ENCODE assay signal across 18 cellular contexts in the genomic region with DNA sequence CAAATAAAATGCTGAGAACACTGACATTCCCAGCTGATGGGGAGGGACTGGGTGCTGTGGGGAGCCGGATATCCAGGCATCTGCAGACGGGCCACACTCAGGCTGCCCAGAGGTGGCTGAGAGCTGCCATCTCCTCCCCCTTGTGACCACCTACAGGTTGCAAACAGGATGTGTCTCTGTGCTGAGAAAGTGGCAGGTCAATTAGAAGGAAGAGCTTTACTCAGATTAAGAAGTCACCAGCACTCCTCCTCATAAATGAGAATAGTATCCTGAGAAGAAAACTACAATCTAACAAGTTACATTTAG.
DNase-seq lines count a peak whose midpoint lies in the region; ATAC-seq, FAIRE-seq and TF ChIP-seq lines count a peak whose summit lies in the region.
"Had no signal": no experiment of that assay in that cellular context is flagged by ENCODE, and none has a peak within 500 bp of the region (broad histone marks: within the 10 kb centered on the region; RNA-seq: fewer than 3 reads in every experiment).

No MANE protein-coding gene starts in this region.

- FAIRE-seq in GM12891 (lab: Jason Lieb, UNC): peak; percentile 23
- FAIRE-seq in endothelial cell of umbilical vein (lab: Jason Lieb, UNC): peak; percentile 15
- FAIRE-seq: H54 had no signal

- H2AFZ ChIP-seq in endothelial cell of umbilical vein (ENCODE audit: low read depth, low read length) (no peak overlapping the region), neural progenitor cell (replicated peaks) (no peak overlapping the region)
- H2AFZ ChIP-seq: parathyroid adenoma had no signal

- no peak for DNase-seq in GM12891 (ENCODE audit: insufficient read length, low spot score)
- DNase-seq in NCI-H69 (lab: John Stamatoyannopoulos, UW): peak; percentile 53
- DNase-seq in endothelial cell of umbilical vein (ENCODE audit: low read depth, low spot score): no peak
- peak; percentile 38 for DNase-seq in neural progenitor cell (ENCODE audit: low spot score)
- no peak for DNase-seq in foreskin keratinocyte
- no peak for DNase-seq in effector memory CD8-positive, alpha-beta T cell
- DNase-seq: activated naive CD4-positive, alpha-beta T cell treated with anti-CD3 and anti-CD28 coated beads, Interleukin-2, amount 50 U/mL, for 16 hours; left lung had no signal

- no peak for ATAC-seq in foreskin keratinocyte
- no peak for ATAC-seq in effector memory CD8-positive, alpha-beta T cell (replicated peaks)
- no peak for ATAC-seq in GM18517 (IDR thresholded peaks at IDR 0.05; ENCODE audit: unreplicated experiment)

- no TSS peak for BruUV-seq in endothelial cell of umbilical vein (replicated peaks; lab: Mats Ljungman, UMichigan)

- no peaks in the 10 kb centered on the region for H3K9me3 Mint-ChIP-seq in neural progenitor cell
- H3K9me3 Mint-ChIP-seq in effector memory CD8-positive, alpha-beta T cell: no peaks in the 10 kb centered on the region
- H3K9me3 Mint-ChIP-seq: activated CD4-positive, alpha-beta memory T cell treated with anti-CD3 and anti-CD28 coated beads for 36 hours; activated T-helper 1 cell treated with anti-CD3 and anti-CD28 coated beads, Interleukin-12 subunit alpha, Interleukin-12 subunit beta, Interleukin-2, Interleukin-4 antibody, amounts not matched to agents 30 ng/mL and 10 ng/mL and 1 ng/mL, durations not matched to agents 14 hours and 24 hours and 36 hours; T-cell had no signal

- peaks cover 2% of the 10 kb centered on the region for H3K27me3 Mint-ChIP-seq in neural progenitor cell (ENCODE audit: insufficient read depth, low read depth)
- H3K27me3 Mint-ChIP-seq in effector memory CD8-positive, alpha-beta T cell: no peaks in the 10 kb centered on the region
- H3K27me3 Mint-ChIP-seq: activated CD4-positive, alpha-beta memory T cell treated with anti-CD3 and anti-CD28 coated beads for 36 hours; B cell; CD4-positive, alpha-beta memory T cell; T-cell had no signal

- no peaks in the 10 kb centered on the region for H4K20me1 ChIP-seq in endothelial cell of umbilical vein (replicated peaks; ENCODE audit: control insufficient read depth, extremely low read depth, insufficient read depth, low read length)
- peaks cover 11% of the 10 kb centered on the region for H4K20me1 ChIP-seq in neural progenitor cell (ENCODE audit: low read depth)

- POLR2A ChIA-PET in endothelial cell of umbilical vein (lab: Charles Lee): no interaction called here

- H3K9me3 ChIP-seq in endothelial cell of umbilical vein (replicated peaks; ENCODE audit: control insufficient read depth, insufficient read depth, low read length) (no peaks in the 10 kb centered on the region), neural progenitor cell (ENCODE audit: low read depth) (no peaks in the 10 kb centered on the region)
- H3K9me3 ChIP-seq: left lung, right atrium auricular region had no signal

- no peak overlapping the region for H3K4me3 Mint-ChIP-seq in neural progenitor cell
- no peak overlapping the region for H3K4me3 Mint-ChIP-seq in effector memory CD8-positive, alpha-beta T cell
- H3K4me3 Mint-ChIP-seq: activated CD4-positive, alpha-beta memory T cell treated with anti-CD3 and anti-CD28 coated beads for 36 hours; activated T-helper 1 cell treated with anti-CD3 and anti-CD28 coated beads, Interleukin-12 subunit alpha, Interleukin-12 subunit beta, Interleukin-2, Interleukin-4 antibody, amounts not matched to agents 30 ng/mL and 10 ng/mL and 1 ng/mL, durations not matched to agents 14 hours and 24 hours and 36 hours; B cell; CD4-positive, alpha-beta memory T cell; T-cell had no signal

- no peak overlapping the region for H3K9ac ChIP-seq in endothelial cell of umbilical vein (replicated peaks; ENCODE audit: extremely low read depth, insufficient read depth, low read length)
- H3K9ac ChIP-seq in neural progenitor cell: no peak overlapping the region
- H3K9ac ChIP-seq: parathyroid adenoma had no signal

- H3K27ac Mint-ChIP-seq in neural progenitor cell: no peak overlapping the region
- H3K27ac Mint-ChIP-seq in effector memory CD8-positive, alpha-beta T cell: peak overlapping the region in 1 of 2 donors; percentile 61
- H3K27ac Mint-ChIP-seq: activated CD4-positive, alpha-beta memory T cell treated with anti-CD3 and anti-CD28 coated beads for 36 hours; activated T-helper 1 cell treated with anti-CD3 and anti-CD28 coated beads, Interleukin-12 subunit alpha, Interleukin-12 subunit beta, Interleukin-2, Interleukin-4 antibody, amounts not matched to agents 30 ng/mL and 10 ng/mL and 1 ng/mL, durations not matched to agents 14 hours and 24 hours and 36 hours; B cell had no signal

- no peaks in the 10 kb centered on the region for H3K4me1 ChIP-seq in endothelial cell of umbilical vein (ENCODE audit: control insufficient read depth, extremely low read depth, insufficient read depth, low read length)
- H3K4me1 ChIP-seq in neural progenitor cell: peaks cover 11% of the 10 kb centered on the region
- no peaks in the 10 kb centered on the region for H3K4me1 ChIP-seq in foreskin keratinocyte
- H3K4me1 ChIP-seq: left lung, parathyroid adenoma, right atrium auricular region had no signal

- CTCF ChIA-PET in endothelial cell of umbilical vein (lab: Charles Lee): interaction anchor here (0.8 to 5.4 kb wide), 18 partner anchors 10 to 843 kb away, joined by 3 to 66 read pairs (median 10); no protein-coding TSS in a partner anchor

- H3K79me2 ChIP-seq in endothelial cell of umbilical vein (ENCODE audit: control insufficient read depth, insufficient read depth, low read length) (no peaks in the 10 kb centered on the region), neural progenitor cell (ENCODE audit: low read depth) (no peaks in the 10 kb centered on the region)
- H3K79me2 ChIP-seq: parathyroid adenoma had no signal

- H3K27ac ChIP-seq in endothelial cell of umbilical vein (ENCODE audit: insufficient read depth, low read depth, low read length) (no peak overlapping the region), neural progenitor cell (no peak overlapping the region), foreskin keratinocyte (no peak overlapping the region)
- H3K27ac ChIP-seq: left lung, parathyroid adenoma, right atrium auricular region had no signal

- TF ChIP-seq POLR2A in GM12891 (IDR thresholded peaks at IDR 0.05; ENCODE audit: low read depth, low read length) (no peak), endothelial cell of umbilical vein (IDR thresholded peaks at IDR 0.05; ENCODE audit: low read depth, low read length) (no peak)

- intact Hi-C loops in endothelial cell of umbilical vein (cut with micrococcal nuclease): loop anchor here (1.0 to 5.0 kb wide), 5 partner anchors 98 to 803 kb away; a partner anchor contains a TSS

- dilution Hi-C loops in endothelial cell of umbilical vein (cut with MboI; ENCODE audit: extremely low pct_ligation_motif_present, low sequenced_read_pairs): no loop called here

- H3K36me3 Mint-ChIP-seq in neural progenitor cell: peaks cover 16% of the 10 kb centered on the region
- peaks cover 29% of the 10 kb centered on the region for H3K36me3 Mint-ChIP-seq in effector memory CD8-positive, alpha-beta T cell (ENCODE audit: insufficient read depth)

- H3K4me1 Mint-ChIP-seq in neural progenitor cell: peaks cover 9% of the 10 kb centered on the region
- H3K4me1 Mint-ChIP-seq in effector memory CD8-positive, alpha-beta T cell (ENCODE audit: low read depth in 2 of 2): peaks cover 0 to 4% of the 10 kb centered on the region in 2 donors
- H3K4me1 Mint-ChIP-seq: B cell had no signal

- TF ChIP-seq CTCF in endothelial cell of umbilical vein (IDR thresholded peaks at IDR 0.05; ENCODE audit: extremely low read depth in 1 of 2, insufficient read depth in 1 of 2, low read depth in 1 of 2, low read length in 2 of 2) (no peak), neural progenitor cell (IDR thresholded peaks at IDR 0.05) (no peak), foreskin keratinocyte (conservative IDR thresholded peaks at IDR 0.05) (no peak)

- H3K27me3 ChIP-seq in endothelial cell of umbilical vein (ENCODE audit: control insufficient read depth in 2 of 2, insufficient read depth in 2 of 2, low read length in 2 of 2): no peaks in the 10 kb centered on the region
- no peaks in the 10 kb centered on the region for H3K27me3 ChIP-seq in neural progenitor cell
- no peaks in the 10 kb centered on the region for H3K27me3 ChIP-seq in foreskin keratinocyte
- H3K27me3 ChIP-seq: left lung, right atrium auricular region had no signal

- H3K4me2 ChIP-seq in endothelial cell of umbilical vein (ENCODE audit: insufficient read depth, low read length) (no peak overlapping the region), neural progenitor cell (no peak overlapping the region)
- H3K4me2 ChIP-seq: smooth muscle cell had no signal

- H3K36me3 ChIP-seq in endothelial cell of umbilical vein (ENCODE audit: control insufficient read depth in 2 of 2, extremely low read depth in 1 of 2, insufficient read depth in 2 of 2, low read length in 2 of 2): peaks cover 4 to 9% of the 10 kb centered on the region in 2 experiments
- no peaks in the 10 kb centered on the region for H3K36me3 ChIP-seq in neural progenitor cell

- peaks cover 12% of the 10 kb centered on the region for H3F3A ChIP-seq in neural progenitor cell (ENCODE audit: low read depth)

- H3K4me3 ChIP-seq in endothelial cell of umbilical vein (replicated peaks in 1 of 3; ENCODE audit: insufficient read depth in 1 of 3, low read depth in 1 of 3, low read length in 3 of 3) (no peak overlapping the region), neural progenitor cell (no peak overlapping the region)
- H3K4me3 ChIP-seq: left lung, right atrium auricular region, smooth muscle cell had no signal

- no peaks in the 10 kb centered on the region for H3K9me1 ChIP-seq in endothelial cell of umbilical vein (replicated peaks; ENCODE audit: control insufficient read depth, extremely low read depth, insufficient read depth, low read length)

TF ChIP-seq in GM12891, 5 proteins besides CTCF, POLR2A, EP300 and RAD21:
- no peak for TF ChIP-seq POU2F2 (IDR thresholded peaks at IDR 0.05; ENCODE audit: low read depth, low read length)
- no peak for TF ChIP-seq SPI1 (IDR thresholded peaks at IDR 0.05; ENCODE audit: low read depth, low read length)
- no peak for TF ChIP-seq PAX5 (IDR thresholded peaks at IDR 0.05; ENCODE audit: insufficient read depth, low read length, severe bottlenecking)
- TF ChIP-seq TAF1 (IDR thresholded peaks at IDR 0.05; ENCODE audit: low read depth, low read length): no peak
- TF ChIP-seq POLR2AphosphoS5 (IDR thresholded peaks at IDR 0.05; ENCODE audit: low read depth, low read length): no peak
TF ChIP-seq in GM12891: peak in this region for 0.

TF ChIP-seq in endothelial cell of umbilical vein, 7 proteins besides CTCF, POLR2A, EP300 and RAD21 (continues in another document):
- TF ChIP-seq MYC (IDR thresholded peaks at IDR 0.05; ENCODE audit: low read depth, low read length) (no peak), EZH2 (IDR thresholded peaks at IDR 0.05; ENCODE audit: borderline replicate concordance, low read depth, low read length, severe bottlenecking) (no peak), GATA2 (IDR thresholded peaks at IDR 0.05; ENCODE audit: insufficient read depth, insufficient read length, low read depth, low read length) (no peak), FOS (IDR thresholded peaks at IDR 0.05; ENCODE audit: borderline replicate concordance, insufficient read depth, low read length) (no peak)
- TF ChIP-seq, protein P1, sequence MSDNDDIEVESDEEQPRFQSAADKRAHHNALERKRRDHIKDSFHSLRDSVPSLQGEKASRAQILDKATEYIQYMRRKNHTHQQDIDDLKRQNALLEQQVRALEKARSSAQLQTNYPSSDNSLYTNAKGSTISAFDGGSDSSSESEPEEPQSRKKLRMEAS (IDR thresholded peaks at IDR 0.05; ENCODE audit: insufficient read depth, insufficient read length): no peak

Comparison
In these comparisons a context has a peak if more than half of its experiments do, and no peak if none do; other contexts are left out.
1. DNase-seq: peak in NCI-H69 (single experiment) and neural progenitor cell (single experiment); none in GM12891 (single experiment), endothelial cell of umbilical vein (single experiment), foreskin keratinocyte (0 of 2) and effector memory CD8-positive, alpha-beta T cell (0 of 3).